Comparison of ENCODE assay signal across 21 cellular contexts in genomic region chr3:196590279-196590678, GRCh38. TPM values are rescaled to one million over a fixed set of nuclear protein-coding genes. Genes with fewer than 3 reads are reported as not detected.
"Had no signal": no experiment of that assay in that cellular context is flagged by ENCODE, and none has a peak within 500 bp of the region (broad histone marks: within the 10 kb centered on the region; RNA-seq: fewer than 3 reads in every experiment).

No MANE protein-coding gene starts in this region.

- H3K36me3 ChIP-seq: ovary, vagina had no signal

- ATAC-seq: esophagus mucosa; naive thymus-derived CD8-positive, alpha-beta T cell; right cardiac atrium; stimulated activated memory B cell treated with anti-CD40 and anti-IgM and Interleukin-4, amounts not matched to agents 10 μg/mL and 1 μg/mL and 100 μg/mL, for 72 hours; upper lobe of right lung had no signal

- H3K27me3 ChIP-seq: dorsolateral prefrontal cortex, neutrophil, ovary, upper lobe of right lung, vagina had no signal

- H3K9me3 Mint-ChIP-seq: naive thymus-derived CD8-positive, alpha-beta T cell; stimulated activated memory B cell treated with anti-CD40 and anti-IgM and Interleukin-4, amounts not matched to agents 10 μg/mL and 1 μg/mL and 100 μg/mL, for 72 hours; stimulated activated naive CD8-positive, alpha-beta T cell treated with anti-CD3 and anti-CD28 coated beads, Interleukin-15, Interleukin-2, amounts not matched to agents 100 ng/mL and 50 ng/mL, for 24 hours had no signal

- H3K27ac Mint-ChIP-seq: naive thymus-derived CD8-positive, alpha-beta T cell; stimulated activated memory B cell treated with anti-CD40 and anti-IgM and Interleukin-4, amounts not matched to agents 10 μg/mL and 1 μg/mL and 100 μg/mL, for 72 hours; stimulated activated naive CD8-positive, alpha-beta T cell treated with anti-CD3 and anti-CD28 coated beads, Interleukin-15, Interleukin-2, amounts not matched to agents 100 ng/mL and 50 ng/mL, for 24 hours had no signal

- H3K4me1 Mint-ChIP-seq: stimulated activated memory B cell treated with anti-CD40 and anti-IgM and Interleukin-4, amounts not matched to agents 10 μg/mL and 1 μg/mL and 100 μg/mL, for 72 hours had no signal

- H3K4me3 ChIP-seq: dorsolateral prefrontal cortex, heart right ventricle, ovary, spleen, tibial artery, upper lobe of right lung, vagina had no signal

- H3K9me3 ChIP-seq: heart right ventricle, neutrophil, ovary, spleen, tibial artery, upper lobe of right lung, vagina had no signal

- H3K27ac ChIP-seq: dorsolateral prefrontal cortex, heart right ventricle, neutrophil, ovary, spleen, tibial artery, upper lobe of right lung, vagina had no signal

- H3K4me1 ChIP-seq: heart right ventricle, spleen, tibial artery, upper lobe of right lung, vagina had no signal

- H3K4me3 Mint-ChIP-seq: naive thymus-derived CD8-positive, alpha-beta T cell; stimulated activated memory B cell treated with anti-CD40 and anti-IgM and Interleukin-4, amounts not matched to agents 10 μg/mL and 1 μg/mL and 100 μg/mL, for 72 hours; stimulated activated naive CD8-positive, alpha-beta T cell treated with anti-CD3 and anti-CD28 coated beads, Interleukin-15, Interleukin-2, amounts not matched to agents 100 ng/mL and 50 ng/mL, for 24 hours had no signal

- DNase-seq: cortex of kidney; effector CD8-positive, alpha-beta T cell; heart right ventricle; hypothalamus; kidney glomerular epithelial cell; naive thymus-derived CD8-positive, alpha-beta T cell; ovary; right cardiac atrium; spleen; stimulated activated CD4-positive, alpha-beta T cell treated with anti-CD3 and anti-CD28 coated beads, Interleukin-15, amount 100 ng/mL, for 24 hours; stimulated activated CD4-positive, alpha-beta T cell treated with anti-CD3 and anti-CD28 coated beads, Interleukin-1b, Interleukin-23, amount 100 ng/mL, for 48 hours; stimulated activated CD4-positive, alpha-beta T cell treated with anti-CD3 and anti-CD28 coated beads, Interleukin-4, amount 100 ng/mL, for 24 hours; tibial artery; upper lobe of right lung had no signal

RNA-seq across cellular contexts. Expression of gene NRROS, which starts 49.2 kb away (rescaled TPM):
- polyA plus RNA-seq: neural cell had no signal
